ENCODE assay signal across 5 cellular contexts in the genomic region with DNA sequence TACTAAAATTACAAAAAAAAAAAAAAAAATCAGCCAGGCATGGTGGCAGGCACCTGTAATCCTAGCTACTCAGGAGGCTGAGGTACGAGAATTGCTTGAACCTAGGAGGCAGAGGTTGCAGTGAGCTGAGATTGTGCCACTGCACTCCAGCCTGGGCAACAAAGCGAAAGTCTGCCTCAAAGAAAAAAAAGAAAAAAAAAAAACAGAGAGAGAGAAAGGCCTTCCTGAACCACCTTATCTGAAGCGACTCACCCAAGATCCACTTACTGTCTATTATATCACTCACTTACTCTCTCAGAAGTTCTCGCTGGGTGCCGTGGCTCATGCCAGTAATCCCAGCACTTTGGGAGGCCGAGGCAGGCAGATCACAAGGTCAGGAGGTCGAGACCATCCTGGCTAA. TPM values are rescaled to one million over a fixed set of nuclear protein-coding genes. Genes with fewer than 3 reads are reported as not detected.
A peak's percentile ranks its signal among the peaks of the same experiment; 100 is the strongest.
DNase-seq lines count a peak whose midpoint lies in the region; TF ChIP-seq lines count a peak whose summit lies in the region.
"Not testable (repeated sequence)": the region's sequence is repeated elsewhere in the genome, so short reads cannot be mapped to it uniquely, and the experiment has no call there.

No MANE protein-coding gene starts in this region.

- H3K4me1 ChIP-seq in HEK293 (ENCODE audit: control insufficient read depth, insufficient read depth, low read length): not testable (repeated sequence)

- H3K27me3 Mint-ChIP-seq in chondrocyte (ENCODE audit: low read depth): peaks cover 12% of the 10 kb centered on the region
- H3K27me3 Mint-ChIP-seq in neural crest cell (ENCODE audit: low read depth): not testable (repeated sequence)

- H3K4me1 Mint-ChIP-seq in chondrocyte (ENCODE audit: low read depth); neural crest cell: not testable (repeated sequence)

- H3K36me3 Mint-ChIP-seq in chondrocyte (ENCODE audit: low read depth); neural crest cell (ENCODE audit: low read depth): not testable (repeated sequence)

- H3K27ac Mint-ChIP-seq in chondrocyte (ENCODE audit: unreplicated experiment): not testable (repeated sequence)
- H3K27ac Mint-ChIP-seq in neural crest cell (ENCODE audit: unreplicated experiment): peak overlapping the region; percentile 86

- not testable (repeated sequence) for H3K27ac ChIP-seq in HEK293 (ENCODE audit: extremely low read depth, low read depth, low read length)

- not testable (repeated sequence) for H3K4me3 Mint-ChIP-seq in chondrocyte (ENCODE audit: unreplicated experiment); neural crest cell

- not testable (repeated sequence) for H3K9me3 Mint-ChIP-seq in chondrocyte (ENCODE audit: low read depth); neural crest cell

- H3K9me3 ChIP-seq in HEK293 (ENCODE audit: control insufficient read depth, insufficient read depth, low read depth, low read length): not testable (repeated sequence)

- CTCF ChIA-PET in HEK293 (lab: Yijun Ruan, JAX): interaction anchor here (0.9 to 2.2 kb wide), 2 partner anchors 34 to 78 kb away, joined by 3 to 9 read pairs; no protein-coding TSS in a partner anchor

- H3K36me3 ChIP-seq in HEK293 (ENCODE audit: control insufficient read depth in 2 of 2, insufficient read depth in 1 of 2, low read length in 2 of 2): not testable (repeated sequence)

- peak; percentile 4 for DNase-seq in NCI-H82 treated with DMSO at 0.1 percent for 48 hours (lab: John Stamatoyannopoulos, UW; ENCODE audit: unreplicated experiment)
- peak; percentile 17 for DNase-seq in chondrocyte (ENCODE audit: low spot score)
- DNase-seq in islet precursor cell: peak; percentile 32
- DNase-seq in neural crest cell (ENCODE audit: low read depth, low spot score): not testable (repeated sequence)

- not testable (repeated sequence) for H3K4me3 ChIP-seq in HEK293 (ENCODE audit: low read depth, low read length)

- not testable (repeated sequence) for TF ChIP-seq CTCF in HEK293 (tag by site-specific recombination; IDR thresholded peaks at IDR 0.05); chondrocyte (IDR thresholded peaks at IDR 0.05); neural crest cell (conservative IDR thresholded peaks at IDR 0.05)

- POLR2A ChIA-PET in HEK293 (lab: Yijun Ruan, JAX): interaction anchor here (0.7 kb wide), 1 partner anchor 23 kb away, joined by 3 read pairs; no protein-coding TSS in a partner anchor

TF ChIP-seq in HEK293, 187 proteins besides CTCF, POLR2A, EP300 and RAD21:
- TF ChIP-seq ZNF335 (tag by site-specific recombination; conservative IDR thresholded peaks at IDR 0.05) (peak; percentile 41; the same call in 1 of the 2 replicates), PRDM1 (tag by site-specific recombination; IDR thresholded peaks at IDR 0.05) (peak; percentile 78)
- TF ChIP-seq, protein P1, sequence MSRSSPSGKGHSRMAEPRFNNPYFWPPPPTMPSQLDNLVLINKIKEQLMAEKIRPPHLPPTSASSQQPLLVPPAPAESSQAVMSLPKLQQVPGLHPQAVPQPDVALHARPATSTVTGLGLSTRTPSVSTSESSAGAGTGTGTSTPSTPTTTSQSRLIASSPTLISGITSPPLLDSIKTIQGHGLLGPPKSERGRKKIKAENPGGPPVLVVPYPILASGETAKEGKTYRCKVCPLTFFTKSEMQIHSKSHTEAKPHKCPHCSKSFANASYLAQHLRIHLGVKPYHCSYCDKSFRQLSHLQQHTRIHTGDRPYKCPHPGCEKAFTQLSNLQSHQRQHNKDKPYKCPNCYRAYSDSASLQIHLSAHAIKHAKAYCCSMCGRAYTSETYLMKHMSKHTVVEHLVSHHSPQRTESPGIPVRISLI (tag by site-specific recombination; IDR thresholded peaks at IDR 0.05): peak; percentile 81

RNA-seq across cellular contexts. Expression of gene CCNE1, which starts 17.3 kb away (rescaled TPM):
- total RNA-seq in chondrocyte: 7.6 to 13.4 TPM (median 8.2 TPM) in 3 replicates
- 26.1 and 29.7 TPM in 2 replicates for total RNA-seq in neural crest cell
